8 cellular contexts compared by ENCODE assay signal in the genomic region with DNA sequence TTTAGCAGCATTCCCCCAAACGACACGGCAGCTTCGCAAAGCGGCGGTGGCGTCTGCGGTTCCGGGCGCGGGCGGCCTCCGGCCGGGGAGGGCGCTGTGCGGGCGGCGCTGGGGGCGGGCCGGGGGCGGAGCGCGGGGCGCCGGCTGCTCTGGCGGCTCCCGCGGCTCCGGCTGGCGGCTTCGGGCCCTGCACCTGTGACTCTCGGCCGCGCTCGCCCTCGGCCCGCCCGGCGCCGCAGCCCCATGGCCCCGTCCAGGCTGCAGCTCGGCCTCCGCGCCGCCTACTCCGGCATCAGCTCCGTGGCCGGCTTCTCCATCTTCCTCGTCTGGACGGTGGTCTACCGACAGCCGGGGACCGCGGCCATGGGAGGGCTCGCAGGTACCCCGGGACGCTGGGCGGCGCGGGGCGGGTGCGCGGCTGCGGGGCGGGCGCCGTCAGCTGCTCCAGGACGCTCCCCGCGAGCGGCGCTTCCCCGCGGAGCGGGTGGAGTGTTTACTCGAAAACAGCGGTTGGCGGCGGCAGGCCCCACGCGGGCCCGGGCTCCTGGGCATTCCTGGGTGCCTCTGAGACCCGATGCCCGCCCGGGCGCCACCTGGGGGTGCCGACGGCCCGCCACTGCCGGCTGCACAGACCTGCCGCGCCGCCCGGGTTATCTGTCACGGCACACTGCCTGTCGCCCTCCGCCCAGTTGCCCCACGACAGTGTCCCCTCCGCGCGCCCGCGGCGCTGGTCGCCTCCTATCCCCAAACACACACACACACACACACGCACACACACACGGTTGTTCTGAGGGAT. TPM values are rescaled to one million over a fixed set of nuclear protein-coding genes. Genes with fewer than 3 reads are reported as not detected.
DNase-seq lines count a peak whose midpoint lies in the region; ATAC-seq and TF ChIP-seq lines count a peak whose summit lies in the region.

Gene SLC48A1, plus strand, starts transcription at position 177 of the 796 bp plus-strand sequence. Its CDS starts 67 bp downstream, at position 244.

- H3K4me1 Mint-ChIP-seq in chondrocyte (ENCODE audit: low read depth), result peaks cover 27% of the 10 kb centered on the region

- peak; percentile 63 for TF ChIP-seq CTCF in chondrocyte (IDR thresholded peaks at IDR 0.05)

- DNase-seq in NCI-H1417 (lab: John Stamatoyannopoulos, UW) (peak; percentile 81 to 85 (median 82)), NCI-H1417 treated with DMSO at 0.1 percent for 48 hours (lab: John Stamatoyannopoulos, UW) (no peak), NCI-H1105 treated with DMSO at 0.1 percent for 48 hours (lab: John Stamatoyannopoulos, UW) (peak; percentile 73), chondrocyte (ENCODE audit: low spot score) (no peak), left kidney (ENCODE audit: low read depth, low spot score) (peak; percentile 89)
- DNase-seq in stimulated activated CD4-positive, alpha-beta T cell treated with anti-CD3 and anti-CD28 coated beads, Interleukin-1b, Interleukin-23, amount 100 ng/mL, for 48 hours, result peak; percentile 55

- H3K9me3 Mint-ChIP-seq in chondrocyte (ENCODE audit: low read depth), result no peaks in the 10 kb centered on the region

- H3K36me3 Mint-ChIP-seq in chondrocyte (ENCODE audit: low read depth), result no peaks in the 10 kb centered on the region

- H3K27ac Mint-ChIP-seq in chondrocyte (ENCODE audit: unreplicated experiment), result no peak within 1 kb of the TSS

- peak; percentile 81 for ATAC-seq in HG02588 (IDR thresholded peaks at IDR 0.05; ENCODE audit: unreplicated experiment)
- peak; percentile 80 to 85 for ATAC-seq in activated CD4-positive, CD25-positive, alpha-beta regulatory T cell treated with anti-CD3 and anti-CD28 coated beads, Interleukin-2, amount 50 U/mL, for 24 hours

- H3K27me3 Mint-ChIP-seq in chondrocyte (ENCODE audit: low read depth), result no peaks in the 10 kb centered on the region

- H3K4me3 Mint-ChIP-seq in chondrocyte (ENCODE audit: unreplicated experiment), result peak within 1 kb of the TSS; percentile 81

RNA-seq across cellular contexts. Expression of gene SLC48A1, which starts in this region (rescaled TPM):
- total RNA-seq in chondrocyte, result 11.4 to 18.4 TPM (median 11.5 TPM) in 3 replicates

Comparison
In these comparisons a context has a peak if more than half of its experiments do, and no peak if none do; other contexts are left out.
1. DNase-seq: peak in NCI-H1417 (3 of 3), NCI-H1105 treated with DMSO at 0.1 percent for 48 hours (single experiment), left kidney (single experiment) and stimulated activated CD4-positive, alpha-beta T cell treated with anti-CD3 and anti-CD28 coated beads, Interleukin-1b, Interleukin-23, amount 100 ng/mL, for 48 hours (single experiment); none in NCI-H1417 treated with DMSO at 0.1 percent for 48 hours (single experiment) and chondrocyte (single experiment).